In genomic region chr2:144708641-144709040, GRCh38 we compare ENCODE assay signal across 16 cellular contexts.
DNase-seq lines count a peak whose midpoint lies in the region; ATAC-seq and TF ChIP-seq lines count a peak whose summit lies in the region.
"Had no signal": no experiment of that assay in that cellular context is flagged by ENCODE, and none has a peak within 500 bp of the region (broad histone marks: within the 10 kb centered on the region; RNA-seq: fewer than 3 reads in every experiment).

No MANE protein-coding gene starts in this region.

- no TSS peak for BruUV-seq in OCI-LY7 (replicated peaks; lab: Mats Ljungman, UMichigan)

- intact Hi-C loops in Right ventricle myocardium superior (cut with DNase I), result no loop called here
- intact Hi-C loops in OCI-LY7 (cut with micrococcal nuclease; ENCODE audit: unreplicated experiment), result loop anchor here (10.0 kb wide), 1 partner anchor 516 kb away; no protein-coding TSS in a partner anchor

- H3K4me1 ChIP-seq in Karpas-422 (ENCODE audit: low read length) (peaks cover 95% of the 10 kb centered on the region), OCI-LY7 (ENCODE audit: insufficient read depth, low read length, poor library complexity, severe bottlenecking) (peaks cover 36% of the 10 kb centered on the region), trophoblast cell (ENCODE audit: control insufficient read depth in 1 of 2, insufficient read depth in 2 of 2, low read length in 2 of 2) (peaks cover 0 to 2% of the 10 kb centered on the region in 2 experiments)
- H3K4me1 ChIP-seq: BE2C had no signal

- H2AFZ ChIP-seq in Karpas-422 (ENCODE audit: low read length) (peak overlapping the region; percentile 63), OCI-LY7 (ENCODE audit: low read length) (no peak overlapping the region), trophoblast cell (ENCODE audit: insufficient read depth, low read length, poor library complexity) (no peak overlapping the region)

- no peak overlapping the region for H3K23ac ChIP-seq in trophoblast cell (ENCODE audit: low read length)

- no peak overlapping the region for H2BK120ac ChIP-seq in trophoblast cell (ENCODE audit: insufficient read depth, low read length, poor library complexity)

- H2AK5ac ChIP-seq in trophoblast cell (ENCODE audit: low read length), result no peak overlapping the region

- H2BK12ac ChIP-seq in trophoblast cell (ENCODE audit: low read length), result no peak overlapping the region

- no peaks in the 10 kb centered on the region for H3K9me2 ChIP-seq in Karpas-422 (replicated peaks; ENCODE audit: insufficient read depth, low read length)
- H3K9me2 ChIP-seq in OCI-LY7 (ENCODE audit: insufficient read depth, low read length), result no peaks in the 10 kb centered on the region

- H3K4ac ChIP-seq in trophoblast cell (ENCODE audit: low read depth, low read length), result no peak overlapping the region

- in situ Hi-C loops in brain microvascular endothelial cell (cut with HindIII; ENCODE audit: low pct_ligation_motif_present, low sequenced_read_pairs), result no loop called here

- TF ChIP-seq CTCF in brain microvascular endothelial cell (IDR thresholded peaks at IDR 0.05; ENCODE audit: low read depth, low read length, missing control alignments) (no peak), OCI-LY7 (conservative IDR thresholded peaks at IDR 0.05; ENCODE audit: low read length) (no peak)

- H3K9ac ChIP-seq in Karpas-422 (ENCODE audit: low read length), result 0 out of 2 replicates have a peak overlapping the region, but pooled peaks have one; percentile 7
- H3K9ac ChIP-seq in trophoblast cell (ENCODE audit: low read length), result no peak overlapping the region

- no peaks in the 10 kb centered on the region for H3K9me3 ChIP-seq in Karpas-422 (ENCODE audit: low read length)
- peaks cover 14% of the 10 kb centered on the region; the same call in 1 of the 2 replicates for H3K9me3 ChIP-seq in OCI-LY7 (ENCODE audit: low read length)
- no peaks in the 10 kb centered on the region for H3K9me3 ChIP-seq in trophoblast cell (ENCODE audit: insufficient read depth, low read depth, low read length)
- H3K9me3 ChIP-seq: BE2C, SJCRH30 had no signal

- H3K27me3 ChIP-seq in Karpas-422 (ENCODE audit: low read length) (no peaks in the 10 kb centered on the region), brain microvascular endothelial cell (replicated peaks) (no peaks in the 10 kb centered on the region), trophoblast cell (ENCODE audit: insufficient read depth, low read length) (no peaks in the 10 kb centered on the region)
- H3K27me3 ChIP-seq: BE2C, SJCRH30 had no signal

- H4K20me1 ChIP-seq in Karpas-422 (ENCODE audit: insufficient read depth, low read depth, low read length), result no peaks in the 10 kb centered on the region
- H4K20me1 ChIP-seq in OCI-LY7 (ENCODE audit: insufficient read depth, low read length), result no peaks in the 10 kb centered on the region

- no peaks in the 10 kb centered on the region for H3K36me3 ChIP-seq in Karpas-422 (ENCODE audit: insufficient read depth, low read length)
- H3K36me3 ChIP-seq in brain microvascular endothelial cell (replicated peaks), result no peaks in the 10 kb centered on the region
- peaks cover 3% of the 10 kb centered on the region for H3K36me3 ChIP-seq in OCI-LY7 (ENCODE audit: insufficient read depth, low read length)
- no peaks in the 10 kb centered on the region for H3K36me3 ChIP-seq in trophoblast cell (ENCODE audit: control insufficient read depth in 1 of 2, insufficient read depth in 2 of 2, low read length in 2 of 2)
- H3K36me3 ChIP-seq: BE2C, SJCRH30 had no signal

- H3K4me2 ChIP-seq in Karpas-422 (ENCODE audit: low read depth, low read length, poor library complexity, severe bottlenecking) (peak overlapping the region; percentile 19), OCI-LY7 (ENCODE audit: low read length) (no peak overlapping the region), trophoblast cell (ENCODE audit: low read length) (no peak overlapping the region)

- no peak overlapping the region for H3K4me3 ChIP-seq in Karpas-422 (ENCODE audit: low read length)
- H3K4me3 ChIP-seq in brain microvascular endothelial cell (ENCODE audit: low read depth, low read length), result no peak overlapping the region
- no peak overlapping the region for H3K4me3 ChIP-seq in OCI-LY7 (ENCODE audit: low read depth, low read length, poor library complexity, severe bottlenecking)
- no peak overlapping the region for H3K4me3 ChIP-seq in trophoblast cell (ENCODE audit: low read depth, low read length)
- H3K4me3 ChIP-seq: SJCRH30 had no signal

- DNase-seq in Karpas-422 (no peak), brain microvascular endothelial cell (no peak), medulla oblongata (ENCODE audit: extremely low spot score) (peak; percentile 96), substantia nigra (lab: John Stamatoyannopoulos, UW) (peak in 26 of 49 donors; percentile 3 to 81 (median 26)), Right ventricle myocardium superior (no peak), OCI-LY7 (ENCODE audit: low spot score) (no peak), NCI-H2196 (lab: John Stamatoyannopoulos, UW; ENCODE audit: unreplicated experiment) (no peak), trophoblast cell (no peak)
- DNase-seq: BE2C, DMS 273 treated with DMSO at 0.1 percent for 48 hours, EL, KBM-7, NCI-H1105, NCI-H1930, NCI-H524, SJCRH30 had no signal

- CTCF ChIA-PET in OCI-LY7 (lab: Charles Lee; ENCODE audit: unreplicated experiment), result no interaction called here

- no CpG with 5 or more reads among the region's 2 CpGs for WGBS in trophoblast cell (ENCODE audit: extremely low coverage, insufficient coverage, insufficient read length)

- POLR2A ChIA-PET in OCI-LY7 (lab: Charles Lee), result interaction anchor here (0.9 kb wide), 1 partner anchor 9 kb away, joined by 3 read pairs; no protein-coding TSS in a partner anchor

- no peak overlapping the region for H3K14ac ChIP-seq in trophoblast cell (ENCODE audit: low read length)

- H4K12ac ChIP-seq in trophoblast cell (ENCODE audit: low read depth, low read length), result no peak overlapping the region

- H2BK5ac ChIP-seq in trophoblast cell (ENCODE audit: low read depth, low read length, poor library complexity), result no peak overlapping the region

- no peak overlapping the region for H3K18ac ChIP-seq in trophoblast cell (ENCODE audit: low read length)

- no peak for ATAC-seq in Right ventricle myocardium superior (ENCODE audit: poor library complexity)

- H4K8ac ChIP-seq in trophoblast cell (ENCODE audit: low read depth, low read length), result no peak overlapping the region

- no peak overlapping the region for H4K91ac ChIP-seq in trophoblast cell (ENCODE audit: low read depth, low read length)

- H3K79me2 ChIP-seq in Karpas-422 (ENCODE audit: low read length) (no peaks in the 10 kb centered on the region), OCI-LY7 (ENCODE audit: insufficient read depth, low read depth, low read length) (no peaks in the 10 kb centered on the region), trophoblast cell (ENCODE audit: control insufficient read depth, insufficient read depth, low read length, poor library complexity) (no peaks in the 10 kb centered on the region)

- peak overlapping the region; percentile 76 for H3K27ac ChIP-seq in Karpas-422 (ENCODE audit: low read length)
- H3K27ac ChIP-seq in brain microvascular endothelial cell, result peak overlapping the region; percentile 30
- no peak overlapping the region for H3K27ac ChIP-seq in substantia nigra (ENCODE audit: low read depth, low read length, poor library complexity, severe bottlenecking)
- no peak overlapping the region for H3K27ac ChIP-seq in OCI-LY7 (ENCODE audit: low read depth, low read length, poor library complexity, severe bottlenecking)
- H3K27ac ChIP-seq in trophoblast cell (ENCODE audit: low read depth, low read length), result no peak overlapping the region
- H3K27ac ChIP-seq: SJCRH30 had no signal

- H3K79me1 ChIP-seq in trophoblast cell (ENCODE audit: low read length), result no peaks in the 10 kb centered on the region

Comparison
In these comparisons a context has a peak if more than half of its experiments do, and no peak if none do; other contexts are left out.
1. DNase-seq: peak in medulla oblongata (single experiment) and substantia nigra (26 of 49); none in Karpas-422 (single experiment), brain microvascular endothelial cell (single experiment), Right ventricle myocardium superior (single experiment), OCI-LY7 (single experiment), NCI-H2196 (single experiment) and trophoblast cell (0 of 2).
2. H3K27ac ChIP-seq: peak in Karpas-422 (single experiment) and brain microvascular endothelial cell (single experiment); none in substantia nigra (single experiment), OCI-LY7 (single experiment) and trophoblast cell (single experiment).